28 cellular contexts compared by ENCODE assay signal in the genomic region with DNA sequence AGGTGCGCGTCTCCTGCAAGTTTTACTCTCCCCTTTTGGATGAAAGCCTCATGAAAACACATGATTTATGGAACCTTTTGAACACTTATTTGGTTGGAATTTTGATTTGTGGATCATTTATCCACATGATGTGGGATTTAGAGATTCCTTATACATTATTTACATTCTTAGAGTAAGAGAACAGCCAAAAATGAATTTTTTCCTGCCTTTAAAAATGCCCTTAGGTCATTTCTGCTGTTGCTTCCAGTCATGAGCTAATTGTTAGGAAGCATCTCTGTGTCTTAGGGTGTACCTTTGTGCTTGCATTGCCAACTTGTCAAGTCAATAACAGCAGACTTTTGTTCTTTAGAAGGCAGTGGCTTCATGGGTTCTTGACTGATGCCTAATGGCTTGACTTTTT.
DNase-seq lines count a peak whose midpoint lies in the region; ATAC-seq and TF ChIP-seq lines count a peak whose summit lies in the region.
"Had no signal": no experiment of that assay in that cellular context is flagged by ENCODE, and none has a peak within 500 bp of the region (broad histone marks: within the 10 kb centered on the region; RNA-seq: fewer than 3 reads in every experiment).

No MANE protein-coding gene starts in this region.

- CTCF ChIA-PET in CD4-positive, alpha-beta T cell (lab: Charles Lee) = no interaction called here

- peaks cover 35% of the 10 kb centered on the region for H3K36me3 Mint-ChIP-seq in T-helper 2 cell treated with Interferon-gamma antibody and Interleukin-4, amounts not matched to agents 5 μg/mL and 100 μg/mL, for 36 hours (ENCODE audit: low read depth)
- H3K36me3 Mint-ChIP-seq in CD4-positive, alpha-beta T cell (ENCODE audit: low read depth) = peaks cover 19% of the 10 kb centered on the region

- intact Hi-C loops in CD4-positive, alpha-beta T cell (cut with DNase I, micrococcal nuclease) = no loop called here
- intact Hi-C loops in heart left ventricle (cut with DNase I) = no loop called here
- intact Hi-C loops in posterior vena cava (cut with DNase I) = no loop called here

- peaks cover 66% of the 10 kb centered on the region for H3K4me1 Mint-ChIP-seq in T-helper 2 cell treated with Interferon-gamma antibody and Interleukin-4, amounts not matched to agents 5 μg/mL and 100 μg/mL, for 36 hours (ENCODE audit: low read depth)
- peaks cover 64% of the 10 kb centered on the region for H3K4me1 Mint-ChIP-seq in CD4-positive, alpha-beta T cell (ENCODE audit: low read depth)

- H3K27ac ChIP-seq in CD4-positive, alpha-beta T cell (ENCODE audit: low read depth, low read length) = no peak overlapping the region
- peak overlapping the region; percentile 85 for H3K27ac ChIP-seq in KOPT-K1 (ENCODE audit: low read depth, low read length, poor library complexity, severe bottlenecking)
- no peak overlapping the region for H3K27ac ChIP-seq in heart left ventricle
- H3K27ac ChIP-seq: colonic mucosa, gastrocnemius medialis, HL-60, ovary, PC-9 had no signal

- 98 to 100% (median 99%) methylated on average over 2 of the region's 2 CpGs for WGBS in heart left ventricle, 4 donors

- H3K27ac Mint-ChIP-seq in T-helper 2 cell treated with Interferon-gamma antibody and Interleukin-4, amounts not matched to agents 5 μg/mL and 100 μg/mL, for 36 hours = peak overlapping the region; percentile 67
- peak overlapping the region; percentile 82 for H3K27ac Mint-ChIP-seq in CD4-positive, alpha-beta T cell
- H3K27ac Mint-ChIP-seq: effector memory CD8-positive, alpha-beta T cell; mesothelial cell of epicardium had no signal

- no peak for TF ChIP-seq POLR2A in heart left ventricle (IDR thresholded peaks at IDR 0.05)

- TF ChIP-seq CTCF in CD4-positive, alpha-beta T cell (IDR thresholded peaks at IDR 0.05) = no peak
- TF ChIP-seq CTCF in heart left ventricle (IDR thresholded peaks at IDR 0.05) = no peak

- DNase-seq in T-helper 2 cell treated with Interferon-gamma antibody and Interleukin-4, amounts not matched to agents 5 μg/mL and 100 μg/mL, for 36 hours (ENCODE audit: low spot score) = no peak
- DNase-seq in T-helper 2 cell = no peak
- DNase-seq in CD4-positive, alpha-beta T cell = no peak
- peak; percentile 41 for DNase-seq in dedifferentiated amniotic fluid mesenchymal stem cell (ENCODE audit: extremely low spot score)
- DNase-seq in heart left ventricle = no peak
- DNase-seq in iPS-NIHi11 (ENCODE audit: low spot score) = no peak
- no peak for DNase-seq in posterior vena cava (ENCODE audit: low spot score)
- DNase-seq: activated CD4-positive, alpha-beta T cell treated with anti-CD3 and anti-CD28 coated beads for 1 hour; colonic mucosa; COR-L47; effector memory CD8-positive, alpha-beta T cell; gastrocnemius medialis; hippocampal formation; left ventricle myocardium superior; naive thymus-derived CD8-positive, alpha-beta T cell; NCI-H1105; NCI-H1930; NCI-H226; ovary; PC-9; SHP77 treated with DMSO at 0.1 percent for 48 hours; stimulated activated CD4-positive, alpha-beta T cell treated with anti-CD3 and anti-CD28 coated beads, Interleukin-4, amount 100 ng/mL, for 1 hour; stimulated activated naive CD4-positive, alpha-beta T cell had no signal

- no peaks in the 10 kb centered on the region for H3K9me3 ChIP-seq in CD4-positive, alpha-beta T cell (ENCODE audit: control insufficient read depth, low read length)
- H3K9me3 ChIP-seq in KOPT-K1 (ENCODE audit: insufficient read depth, low read length, poor library complexity, severe bottlenecking) = no peaks in the 10 kb centered on the region
- H3K9me3 ChIP-seq in heart left ventricle = peaks cover 0 to 3% (median 0%) of the 10 kb centered on the region in 12 donors
- H3K9me3 ChIP-seq: colonic mucosa, gastrocnemius medialis, ovary had no signal

- ATAC-seq in CD4-positive, alpha-beta T cell (ENCODE audit: poor library complexity) = no peak
- no peak for ATAC-seq in heart left ventricle
- ATAC-seq: effector memory CD8-positive, alpha-beta T cell; esophagus mucosa; gastrocnemius medialis; left ventricle myocardium superior; naive thymus-derived CD8-positive, alpha-beta T cell; right cardiac atrium had no signal

- H3K27me3 Mint-ChIP-seq in T-helper 2 cell treated with Interferon-gamma antibody and Interleukin-4, amounts not matched to agents 5 μg/mL and 100 μg/mL, for 36 hours (ENCODE audit: low read depth) = no peaks in the 10 kb centered on the region
- no peaks in the 10 kb centered on the region for H3K27me3 Mint-ChIP-seq in CD4-positive, alpha-beta T cell
- H3K27me3 Mint-ChIP-seq: effector memory CD8-positive, alpha-beta T cell; naive thymus-derived CD8-positive, alpha-beta T cell had no signal

- no peaks in the 10 kb centered on the region for H3K9me3 Mint-ChIP-seq in T-helper 2 cell treated with Interferon-gamma antibody and Interleukin-4, amounts not matched to agents 5 μg/mL and 100 μg/mL, for 36 hours
- H3K9me3 Mint-ChIP-seq in CD4-positive, alpha-beta T cell = no peaks in the 10 kb centered on the region
- H3K9me3 Mint-ChIP-seq: effector memory CD8-positive, alpha-beta T cell; mesothelial cell of epicardium; naive thymus-derived CD8-positive, alpha-beta T cell had no signal

- H3K4me1 ChIP-seq in heart left ventricle = peaks cover 0 to 13% (median 8%) of the 10 kb centered on the region in 12 donors
- H3K4me1 ChIP-seq: colonic mucosa had no signal

- POLR2A ChIA-PET in CD4-positive, alpha-beta T cell (lab: Charles Lee) = no interaction called here

- no peak overlapping the region for H3K4me3 ChIP-seq in heart left ventricle
- H3K4me3 ChIP-seq: colonic mucosa, gastrocnemius medialis, ovary, PC-9 had no signal

- H3K4me3 Mint-ChIP-seq in T-helper 2 cell treated with Interferon-gamma antibody and Interleukin-4, amounts not matched to agents 5 μg/mL and 100 μg/mL, for 36 hours = peak overlapping the region; percentile 58
- peak overlapping the region; percentile 52 for H3K4me3 Mint-ChIP-seq in CD4-positive, alpha-beta T cell
- H3K4me3 Mint-ChIP-seq: effector memory CD8-positive, alpha-beta T cell; mesothelial cell of epicardium had no signal

- H3K27me3 ChIP-seq in CD4-positive, alpha-beta T cell (ENCODE audit: control insufficient read depth, insufficient read depth, low read length) = no peaks in the 10 kb centered on the region
- no peaks in the 10 kb centered on the region for H3K27me3 ChIP-seq in heart left ventricle
- H3K27me3 ChIP-seq: colonic mucosa, gastrocnemius medialis, ovary had no signal

- H3K36me3 ChIP-seq in KOPT-K1 (ENCODE audit: insufficient read depth, low read length) (no peaks in the 10 kb centered on the region), heart left ventricle (peaks cover 0 to 8% (median 3%) of the 10 kb centered on the region in 9 donors)
- H3K36me3 ChIP-seq: colonic mucosa, gastrocnemius medialis, ovary had no signal
